ENCODE assay signal across 8 cellular contexts in the genomic region with DNA sequence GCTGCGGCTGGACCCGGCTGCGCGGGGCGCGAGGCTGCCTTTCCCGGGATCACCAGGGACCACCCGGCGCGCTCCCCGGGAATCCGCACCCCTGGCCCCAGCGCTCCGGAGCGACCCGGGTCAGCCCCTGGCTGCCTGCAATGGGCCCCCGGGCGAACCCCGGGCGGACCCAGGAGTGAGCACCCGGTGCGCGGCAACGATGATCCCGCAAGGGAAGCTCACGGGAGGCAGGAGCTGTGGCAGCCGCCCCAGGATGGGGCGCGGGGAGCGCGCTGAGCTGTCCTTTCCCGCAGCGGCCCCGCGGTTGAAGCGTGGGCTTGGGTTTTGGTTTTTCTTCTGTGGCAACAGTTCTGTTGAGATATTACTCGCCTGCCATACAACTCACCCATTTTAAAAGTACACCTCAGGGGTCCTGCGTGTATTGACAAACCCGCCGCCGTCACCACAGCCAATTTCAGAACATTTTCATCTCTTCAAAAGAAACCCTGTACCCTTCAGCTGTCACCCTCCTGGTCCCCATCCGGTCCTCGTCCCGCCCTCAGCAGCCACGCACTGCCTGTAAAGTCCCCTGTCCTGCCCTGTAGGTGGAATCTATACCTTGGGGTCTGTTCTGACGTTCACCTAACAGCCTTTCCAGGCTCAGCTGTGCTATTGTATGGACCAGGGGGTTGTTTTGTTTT. TPM values are rescaled to one million over a fixed set of nuclear protein-coding genes. Genes with fewer than 3 reads are reported as not detected.
DNase-seq lines count a peak whose midpoint lies in the region; ATAC-seq and TF ChIP-seq lines count a peak whose summit lies in the region.

No MANE protein-coding gene starts in this region.

- H3K9ac ChIP-seq in endodermal cell (ENCODE audit: extremely low read depth, low read length, poor library complexity, severe bottlenecking) (no peak overlapping the region), rectal smooth muscle tissue (ENCODE audit: low read length) (no peak overlapping the region)

- H3K4me1 ChIP-seq in endodermal cell (ENCODE audit: control insufficient read depth, insufficient read depth, low read length) (no peaks in the 10 kb centered on the region), rectal smooth muscle tissue (ENCODE audit: control insufficient read depth, insufficient read depth, low read length) (peaks cover 7% of the 10 kb centered on the region)

- H3K4me1 Mint-ChIP-seq in T-helper 17 cell (peaks cover 16% of the 10 kb centered on the region), endodermal cell (peaks cover 3% of the 10 kb centered on the region)

- H3K27ac ChIP-seq in endodermal cell (ENCODE audit: low read depth, low read length) (no peak overlapping the region), rectal smooth muscle tissue (ENCODE audit: low read depth, low read length) (no peak overlapping the region)

- peak overlapping the region; percentile 89 for H3K4me3 Mint-ChIP-seq in T-helper 17 cell
- H3K4me3 Mint-ChIP-seq in endodermal cell = peak overlapping the region; percentile 45

- H3K36me3 Mint-ChIP-seq in T-helper 17 cell (ENCODE audit: low read depth) (peaks cover 3% of the 10 kb centered on the region), endodermal cell (ENCODE audit: low read depth) (peaks cover 2% of the 10 kb centered on the region)

- H3K9me3 Mint-ChIP-seq in endodermal cell = no peaks in the 10 kb centered on the region

- H3K4me3 ChIP-seq in endodermal cell (ENCODE audit: low read length) (no peak overlapping the region), rectal smooth muscle tissue (ENCODE audit: low read length) (peak overlapping the region; percentile 15)

- DNase-seq in D341Med (ENCODE audit: low spot score) (peak; percentile 78), T-helper 17 cell (no peak), endodermal cell (no peak), superior temporal gyrus (ENCODE audit: extremely low spot score) (no peak)

- H3K36me3 ChIP-seq in endodermal cell (ENCODE audit: control insufficient read depth, insufficient read depth, low read length) (peaks cover 4% of the 10 kb centered on the region), rectal smooth muscle tissue (ENCODE audit: control insufficient read depth, insufficient read depth, low read length) (no peaks in the 10 kb centered on the region)

- H3K27ac Mint-ChIP-seq in T-helper 17 cell = no peak overlapping the region
- H3K27ac Mint-ChIP-seq in endodermal cell = no peak overlapping the region

- 8% methylated on average over 27 to 46 of the region's 46 CpGs for WGBS in endodermal cell (ENCODE audit: insufficient coverage in 1 of 2, insufficient read length in 1 of 2), 2 experiments

- no peak for TF ChIP-seq CTCF in endodermal cell (conservative IDR thresholded peaks at IDR 0.05)

- H3K27me3 Mint-ChIP-seq in T-helper 17 cell (peaks cover 11% of the 10 kb centered on the region), endodermal cell (ENCODE audit: insufficient read depth) (peaks cover 66% of the 10 kb centered on the region)

- H3K9me3 ChIP-seq in T-helper 17 cell (ENCODE audit: control insufficient read depth, low read length, poor library complexity, severe bottlenecking) (no peaks in the 10 kb centered on the region), endodermal cell (ENCODE audit: control insufficient read depth, low read length) (no peaks in the 10 kb centered on the region)

- H3K27me3 ChIP-seq in endodermal cell (ENCODE audit: control insufficient read depth, insufficient read depth, low read length, poor library complexity, severe bottlenecking) = peaks cover 59% of the 10 kb centered on the region
- peaks cover 8% of the 10 kb centered on the region for H3K27me3 ChIP-seq in rectal smooth muscle tissue (ENCODE audit: control insufficient read depth, insufficient read depth, low read length)

- ATAC-seq in T-helper 17 cell (peak; percentile 71), HG02623 (IDR thresholded peaks at IDR 0.05; ENCODE audit: unreplicated experiment) (no peak), GM19023 (IDR thresholded peaks at IDR 0.05; ENCODE audit: unreplicated experiment) (no peak), GM18520 (IDR thresholded peaks at IDR 0.05; ENCODE audit: unreplicated experiment) (no peak)

RNA-seq across cellular contexts. Expression of gene CHMP6, which starts 12.8 kb away (rescaled TPM):
- 10 to 100 TPM; 21.0 to 25.6 TPM for total RNA-seq in T-helper 17 cell
- 10 to 100 TPM; 28.4 to 32.5 TPM for total RNA-seq in endodermal cell
- 23.4 TPM for polyA plus RNA-seq in endodermal cell (2013, experiment 1 of 2)
- polyA plus RNA-seq in endodermal cell (2013, experiment 2 of 2) = 20.2 TPM

RNA-seq across cellular contexts. Expression of gene BAIAP2, which starts 30.5 kb away (rescaled TPM):
- total RNA-seq in T-helper 17 cell = 10 to 100 TPM; 11.0 to 13.9 TPM
- 10 to 100 TPM; 24.9 to 32.7 TPM for total RNA-seq in endodermal cell
- 41.7 TPM for polyA plus RNA-seq in endodermal cell (2013, experiment 1 of 2)
- 39.0 TPM for polyA plus RNA-seq in endodermal cell (2013, experiment 2 of 2)
